In genomic region chr15:82298520-82298919, GRCh38 we compare ENCODE assay signal across 11 cellular contexts. TPM values are rescaled to one million over a fixed set of nuclear protein-coding genes. Genes with fewer than 3 reads are reported as not detected.
DNase-seq lines count a peak whose midpoint lies in the region; ATAC-seq, FAIRE-seq and TF ChIP-seq lines count a peak whose summit lies in the region.
"Had no signal": no experiment of that assay in that cellular context is flagged by ENCODE, and none has a peak within 500 bp of the region (broad histone marks: within the 10 kb centered on the region; RNA-seq: fewer than 3 reads in every experiment).

No MANE protein-coding gene starts in this region.

- H3K27ac Mint-ChIP-seq in activated B cell treated with CpG ODN at 0.5 μM for 24 hours = no peak overlapping the region
- peak overlapping the region in 7 of 9 donors; percentile 25 to 85 (median 64) for H3K27ac Mint-ChIP-seq in naive thymus-derived CD4-positive, alpha-beta T cell
- H3K27ac Mint-ChIP-seq in mesothelial cell of epicardium = no peak overlapping the region

- intact Hi-C loops in activated B cell treated with CpG ODN at 0.5 μM for 24 hours (cut with micrococcal nuclease) (no loop called here), psoas muscle (cut with DNase I) (no loop called here)
- intact Hi-C loops in naive thymus-derived CD4-positive, alpha-beta T cell (cut with micrococcal nuclease) = no loop called here

- peaks cover 6 to 9% of the 10 kb centered on the region in 2 donors for H3K4me1 ChIP-seq in naive thymus-derived CD4-positive, alpha-beta T cell (ENCODE audit: control insufficient read depth in 2 of 2, insufficient read depth in 2 of 2, low read length in 2 of 2)
- H3K4me1 ChIP-seq in psoas muscle = no peaks in the 10 kb centered on the region
- H3K4me1 ChIP-seq: SJCRH30 had no signal

- H3K4me1 Mint-ChIP-seq in activated B cell treated with CpG ODN at 0.5 μM for 24 hours = peaks cover 2% of the 10 kb centered on the region
- peaks cover 0 to 24% (median 13%) of the 10 kb centered on the region in 7 donors for H3K4me1 Mint-ChIP-seq in naive thymus-derived CD4-positive, alpha-beta T cell
- H3K4me1 Mint-ChIP-seq in mesothelial cell of epicardium = peaks cover 7% of the 10 kb centered on the region

- H3K36me3 Mint-ChIP-seq in activated B cell treated with CpG ODN at 0.5 μM for 24 hours (ENCODE audit: low read depth) (no peaks in the 10 kb centered on the region), mesothelial cell of epicardium (no peaks in the 10 kb centered on the region)
- peaks cover 0 to 2% (median 0%) of the 10 kb centered on the region in 5 donors for H3K36me3 Mint-ChIP-seq in naive thymus-derived CD4-positive, alpha-beta T cell

- H3K27me3 Mint-ChIP-seq in activated B cell treated with CpG ODN at 0.5 μM for 24 hours = peaks cover 9% of the 10 kb centered on the region
- H3K27me3 Mint-ChIP-seq in naive thymus-derived CD4-positive, alpha-beta T cell = no peaks in the 10 kb centered on the region
- no peaks in the 10 kb centered on the region for H3K27me3 Mint-ChIP-seq in mesothelial cell of epicardium (ENCODE audit: low read depth)

- H3K4me3 Mint-ChIP-seq in activated B cell treated with CpG ODN at 0.5 μM for 24 hours (no peak overlapping the region), mesothelial cell of epicardium (no peak overlapping the region)
- H3K4me3 Mint-ChIP-seq in naive thymus-derived CD4-positive, alpha-beta T cell = peak overlapping the region in 9 of 10 donors; percentile 36 to 70 (median 51)

- H3K27me3 ChIP-seq in naive thymus-derived CD4-positive, alpha-beta T cell (ENCODE audit: control insufficient read depth in 2 of 2, insufficient read depth in 2 of 2, low read length in 2 of 2) = no peaks in the 10 kb centered on the region
- no peaks in the 10 kb centered on the region for H3K27me3 ChIP-seq in psoas muscle (ENCODE audit: insufficient read depth in 3 of 3, low read length in 2 of 3)
- H3K27me3 ChIP-seq: SJCRH30 had no signal

- H3K4me3 ChIP-seq in naive thymus-derived CD4-positive, alpha-beta T cell (ENCODE audit: low read length) = no peak overlapping the region
- no peak overlapping the region for H3K4me3 ChIP-seq in psoas muscle
- H3K4me3 ChIP-seq: SJCRH30 had no signal

- H3K9me3 Mint-ChIP-seq in activated B cell treated with CpG ODN at 0.5 μM for 24 hours (no peaks in the 10 kb centered on the region), mesothelial cell of epicardium (no peaks in the 10 kb centered on the region)
- no peaks in the 10 kb centered on the region for H3K9me3 Mint-ChIP-seq in naive thymus-derived CD4-positive, alpha-beta T cell

- no peak overlapping the region for H3K27ac ChIP-seq in naive thymus-derived CD4-positive, alpha-beta T cell (ENCODE audit: low read depth, low read length)
- no peak overlapping the region for H3K27ac ChIP-seq in psoas muscle
- H3K27ac ChIP-seq: KMS-11, SJCRH30 had no signal

- no peak for FAIRE-seq in HTR-8/SVneo (lab: Jason Lieb, UNC)

- H3K9me3 ChIP-seq in naive thymus-derived CD4-positive, alpha-beta T cell (ENCODE audit: control insufficient read depth in 2 of 3, low read length in 3 of 3) = no peaks in the 10 kb centered on the region
- H3K9me3 ChIP-seq in psoas muscle = no peaks in the 10 kb centered on the region
- H3K9me3 ChIP-seq: SJCRH30 had no signal

- POLR2A ChIA-PET in activated B cell treated with CpG ODN at 0.5 μM for 24 hours (lab: Charles Lee) = no interaction called here
- POLR2A ChIA-PET in naive thymus-derived CD4-positive, alpha-beta T cell (lab: Charles Lee) = interaction anchor here (0.6 to 1.2 kb wide), 2 partner anchors 12 to 17 kb away, joined by 3 read pairs; no protein-coding TSS in a partner anchor

- H3K36me3 ChIP-seq in naive thymus-derived CD4-positive, alpha-beta T cell (ENCODE audit: control insufficient read depth in 2 of 3, insufficient read depth in 3 of 3, low read length in 3 of 3) = no peaks in the 10 kb centered on the region
- H3K36me3 ChIP-seq in psoas muscle (ENCODE audit: insufficient read depth in 1 of 2, low read depth in 1 of 2) = no peaks in the 10 kb centered on the region
- H3K36me3 ChIP-seq: SJCRH30 had no signal

- CTCF ChIA-PET in activated B cell treated with CpG ODN at 0.5 μM for 24 hours (lab: Charles Lee) = no interaction called here
- CTCF ChIA-PET in naive thymus-derived CD4-positive, alpha-beta T cell (lab: Charles Lee) = no interaction called here

- WGBS in psoas muscle, 3 donors = 31 to 37% (median 34%) methylated on average over 39 to 44 of the region's 44 CpGs

- no peak for TF ChIP-seq CTCF in activated B cell treated with CpG ODN at 0.5 μM for 24 hours (IDR thresholded peaks at IDR 0.05)
- TF ChIP-seq CTCF in mesothelial cell of epicardium (IDR thresholded peaks at IDR 0.05; ENCODE audit: unreplicated experiment) = no peak
- TF ChIP-seq CTCF in psoas muscle (IDR thresholded peaks at IDR 0.05) = no peak

- ATAC-seq in activated B cell treated with CpG ODN at 0.5 μM for 24 hours (ENCODE audit: low read depth) (peak; percentile 31), psoas muscle (no peak)
- ATAC-seq in naive thymus-derived CD4-positive, alpha-beta T cell = peak; percentile 91

- DNase-seq in activated B cell treated with CpG ODN at 0.5 μM for 24 hours (no peak), mesothelial cell of epicardium (ENCODE audit: low spot score in 2 of 2, unreplicated experiment in 2 of 2) (no peak), HTR-8/SVneo (ENCODE audit: insufficient read length, low spot score) (no peak), NCI-H748 (lab: John Stamatoyannopoulos, UW; ENCODE audit: unreplicated experiment) (no peak), psoas muscle (no peak)
- peak; percentile 36 for DNase-seq in activated gamma-delta T cell treated with anti-CD3 and anti-CD28 coated beads, Interleukin-2, amount 50 U/mL, for 16 hours (ENCODE audit: low read depth)
- DNase-seq in naive thymus-derived CD4-positive, alpha-beta T cell = peak; percentile 27 to 76 (median 64)
- peak; percentile 11 to 73 (median 55) for DNase-seq in stimulated activated naive CD4-positive, alpha-beta T cell (lab: John Stamatoyannopoulos, UW)
- DNase-seq: HCEC 1CT, SJCRH30 had no signal

RNA-seq across cellular contexts. Expression of gene SAXO2, which starts 35.9 kb away (rescaled TPM):
- 15.2 and 24.9 TPM in 2 replicates for total RNA-seq in activated B cell treated with CpG ODN at 0.5 μM for 24 hours
- 1 to 10 TPM in 4 of 5 experiments, not detected in 1; 1.1 to 6.4 (median 2.5) TPM for total RNA-seq in naive thymus-derived CD4-positive, alpha-beta T cell
- polyA plus RNA-seq in naive thymus-derived CD4-positive, alpha-beta T cell = under 1 TPM in 1 of 2 donors, not detected in 1; 0.25 TPM
- 3.3 to 4.3 TPM (median 4.0 TPM) in 3 replicates for total RNA-seq in mesothelial cell of epicardium
- total RNA-seq in psoas muscle = 1 to 10 TPM in 3 of 4 donors, not detected in 1; 1.6 to 4.2 (median 1.9) TPM
- 1 to 10 TPM in 1 of 3 donors, under 1 TPM in 2; 0.40 to 4.3 (median 0.80) TPM for polyA plus RNA-seq in psoas muscle

RNA-seq across cellular contexts. Expression of gene EFL1, which starts 36.0 kb away (rescaled TPM):
- 18.1 and 19.0 TPM in 2 replicates for total RNA-seq in activated B cell treated with CpG ODN at 0.5 μM for 24 hours
- total RNA-seq in naive thymus-derived CD4-positive, alpha-beta T cell = 10 to 100 TPM in 4 of 5 experiments, 1 to 10 TPM in 1; 9.9 to 27.5 (median 16.6) TPM
- 10 to 100 TPM; 14.1 to 21.2 TPM for polyA plus RNA-seq in naive thymus-derived CD4-positive, alpha-beta T cell
- total RNA-seq in mesothelial cell of epicardium = 18.9 to 24.5 TPM (median 23.0 TPM) in 3 replicates
- total RNA-seq in psoas muscle = 10 to 100 TPM; 11.5 to 19.7 (median 13.8) TPM
- 10 to 100 TPM in 2 of 3 donors, 1 to 10 TPM in 1; 9.2 to 13.4 (median 10.5) TPM for polyA plus RNA-seq in psoas muscle

RNA-seq across cellular contexts. Expression of gene GOLGA6L10, which starts 50.8 kb away (rescaled TPM):
- 1.2 and 1.4 TPM in 2 replicates for total RNA-seq in activated B cell treated with CpG ODN at 0.5 μM for 24 hours
- total RNA-seq in naive thymus-derived CD4-positive, alpha-beta T cell = 1 to 10 TPM in 4 of 5 experiments, under 1 TPM in 1; 0.56 to 3.8 (median 1.8) TPM
- under 1 TPM; 0.04 to 0.62 TPM for polyA plus RNA-seq in naive thymus-derived CD4-positive, alpha-beta T cell
- total RNA-seq in mesothelial cell of epicardium = 11.0 to 11.6 TPM (median 11.1 TPM) in 3 replicates
- total RNA-seq in psoas muscle = under 1 TPM; 0.61 to 0.91 (median 0.75) TPM
- polyA plus RNA-seq in psoas muscle = under 1 TPM; 0.39 to 0.73 (median 0.42) TPM

Comparison
In these comparisons a context has a peak if more than half of its experiments do, and no peak if none do; other contexts are left out.
1. ATAC-seq: peak in activated B cell treated with CpG ODN at 0.5 μM for 24 hours (single experiment) and naive thymus-derived CD4-positive, alpha-beta T cell (single experiment); none in psoas muscle (0 of 4).
2. DNase-seq: peak in activated gamma-delta T cell treated with anti-CD3 and anti-CD28 coated beads, Interleukin-2, amount 50 U/mL, for 16 hours (single experiment), naive thymus-derived CD4-positive, alpha-beta T cell (9 of 9) and stimulated activated naive CD4-positive, alpha-beta T cell (6 of 6); none in activated B cell treated with CpG ODN at 0.5 μM for 24 hours (single experiment), mesothelial cell of epicardium (0 of 2), HTR-8/SVneo (single experiment), NCI-H748 (single experiment) and psoas muscle (0 of 2).
3. H3K27ac Mint-ChIP-seq: peak in naive thymus-derived CD4-positive, alpha-beta T cell (7 of 9); none in activated B cell treated with CpG ODN at 0.5 μM for 24 hours (single experiment) and mesothelial cell of epicardium (single experiment).
4. H3K4me3 Mint-ChIP-seq: peak in naive thymus-derived CD4-positive, alpha-beta T cell (9 of 10); none in activated B cell treated with CpG ODN at 0.5 μM for 24 hours (single experiment) and mesothelial cell of epicardium (single experiment).